17 cellular contexts compared by ENCODE assay signal in genomic region chr7:125651823-125652528, GRCh38.
"Had no signal": no experiment of that assay in that cellular context is flagged by ENCODE, and none has a peak within 500 bp of the region (broad histone marks: within the 10 kb centered on the region; RNA-seq: fewer than 3 reads in every experiment).

No MANE protein-coding gene starts in this region.

- H3K27me3 ChIP-seq: gastrocnemius medialis, heart right ventricle, uterus had no signal

- H3K79me2 ChIP-seq: parathyroid adenoma had no signal

- FAIRE-seq: astrocyte, bronchial epithelial cell, keratinocyte had no signal

- H3K36me3 ChIP-seq: gastrocnemius medialis, heart right ventricle, thoracic aorta, uterus had no signal

- H3K9me3 ChIP-seq: gastrocnemius medialis, heart right ventricle, thoracic aorta, uterus had no signal

- H2AFZ ChIP-seq: parathyroid adenoma had no signal

- ATAC-seq: gastrocnemius medialis, heart right ventricle, left lobe of liver had no signal

- H3K9ac ChIP-seq: parathyroid adenoma had no signal

- H3K27ac ChIP-seq: gastrocnemius medialis, heart right ventricle, parathyroid adenoma, thoracic aorta, uterus had no signal

- DNase-seq: activated CD4-positive, alpha-beta T cell treated with anti-CD3 and anti-CD28 coated beads, Interleukin-2, amount 50 U/mL, for 1 hour; activated naive CD4-positive, alpha-beta T cell treated with anti-CD3 and anti-CD28 coated beads, Interleukin-2, amount 50 U/mL, for 16 hours; activated T-cell treated with anti-CD3 and anti-CD28 coated beads, Interleukin-2, amount 50 U/mL, for 24 hours; erythroblast; gastrocnemius medialis; heart right ventricle; mammary epithelial cell; naive B cell; stimulated activated CD4-positive, alpha-beta T cell treated with anti-CD3 and anti-CD28 coated beads, Interleukin-12 subunit alpha, Interleukin-12 subunit beta, amount 100 ng/mL, for 4 hours; stimulated activated CD4-positive, alpha-beta T cell treated with anti-CD3 and anti-CD28 coated beads, Interleukin-2, amount 100 ng/mL, for 24 hours; uterus had no signal

- H3K4me3 ChIP-seq: gastrocnemius medialis, heart right ventricle, thoracic aorta, uterus had no signal

- H3K4me1 ChIP-seq: gastrocnemius medialis, heart right ventricle, parathyroid adenoma, uterus had no signal
